18 cellular contexts compared by ENCODE assay signal in genomic region chr7:157650131-157650631, GRCh38.
"Had no signal": no experiment of that assay in that cellular context is flagged by ENCODE, and none has a peak within 500 bp of the region (broad histone marks: within the 10 kb centered on the region; RNA-seq: fewer than 3 reads in every experiment).

No MANE protein-coding gene starts in this region.

- H3K27ac Mint-ChIP-seq: naive B cell had no signal

- H2AFZ ChIP-seq: hepatocyte had no signal

- ATAC-seq: left lung had no signal

- H3K4me1 Mint-ChIP-seq: naive B cell had no signal

- H3K27me3 ChIP-seq: colonic mucosa, hepatocyte, left lung, neutrophil, right atrium auricular region, sigmoid colon, thyroid gland, upper lobe of left lung, vagina had no signal

- H3K4me2 ChIP-seq: hepatocyte had no signal

- H3K4me3 Mint-ChIP-seq: naive B cell had no signal

- H3K4me1 ChIP-seq: colonic mucosa, left lung, right atrium auricular region, sigmoid colon, thyroid gland, upper lobe of left lung, vagina had no signal

- H3K27me3 Mint-ChIP-seq: naive B cell had no signal

- H3K9me3 ChIP-seq: colonic mucosa, left lung, neutrophil, right atrium auricular region, sigmoid colon, thyroid gland, upper lobe of left lung, vagina had no signal

- H3K9me3 Mint-ChIP-seq: naive B cell had no signal

- H3K36me3 ChIP-seq: colonic mucosa, left lung, neutrophil, right atrium auricular region, sigmoid colon, thyroid gland, upper lobe of left lung, vagina had no signal

- DNase-seq: cerebellar nuclear complex; colonic mucosa; effector CD4-positive, alpha-beta T cell; foreskin melanocyte; left lung; mesenchymal stem cell; naive B cell; sigmoid colon; stimulated activated CD4-positive, alpha-beta T cell treated with anti-CD3 and anti-CD28 coated beads, Interleukin-12 subunit alpha, Interleukin-12 subunit beta, amount 100 ng/mL, for 4 hours; stimulated activated naive CD4-positive, alpha-beta T cell treated with Interleukin-2 at 50 U/mL for 16 hours; thyroid gland had no signal

- H3K79me2 ChIP-seq: hepatocyte had no signal

- H3K36me3 Mint-ChIP-seq: naive B cell had no signal

- H3K27ac ChIP-seq: colonic mucosa, hepatocyte, left lung, neutrophil, right atrium auricular region, sigmoid colon, skin epidermis, thyroid gland, upper lobe of left lung, vagina had no signal

- H3K4me3 ChIP-seq: colonic mucosa, hepatocyte, left lung, lung, right atrium auricular region, sigmoid colon, skin epidermis, thyroid gland, upper lobe of left lung, vagina had no signal
